Comparison of ENCODE assay signal across 9 cellular contexts in genomic region chr5:96780626-96781025, GRCh38. TPM values are rescaled to one million over a fixed set of nuclear protein-coding genes. Genes with fewer than 3 reads are reported as not detected.
A peak's percentile ranks its signal among the peaks of the same experiment; 100 is the strongest.
DNase-seq lines count a peak whose midpoint lies in the region; ATAC-seq and TF ChIP-seq lines count a peak whose summit lies in the region.
"Had no signal": no experiment of that assay in that cellular context is flagged by ENCODE, and none has a peak within 500 bp of the region (broad histone marks: within the 10 kb centered on the region; RNA-seq: fewer than 3 reads in every experiment).

No MANE protein-coding gene starts in this region.

- H3K9me3 ChIP-seq in esophagus squamous epithelium = no peaks in the 10 kb centered on the region
- no peaks in the 10 kb centered on the region for H3K9me3 ChIP-seq in prostate gland

- ATAC-seq in GM21717 (IDR thresholded peaks at IDR 0.05; ENCODE audit: unreplicated experiment) = no peak

- intact Hi-C loops in esophagus squamous epithelium (cut with DNase I) = no loop called here
- intact Hi-C loops in prostate gland (cut with DNase I) = no loop called here
- intact Hi-C loops in activated T-helper 2 cell treated with anti-CD3 and anti-CD28 coated beads, Interferon-gamma antibody, Interleukin-2, Interleukin-4, amounts not matched to agents 10 μg/mL and 5 μg/mL and 100 μg/mL, durations not matched to agents 14 hours and 24 hours and 36 hours (cut with micrococcal nuclease) = no loop called here

- no peak overlapping the region for H3K27ac Mint-ChIP-seq in activated T-helper 2 cell treated with anti-CD3 and anti-CD28 coated beads, Interferon-gamma antibody, Interleukin-2, Interleukin-4, amounts not matched to agents 10 μg/mL and 5 μg/mL and 100 μg/mL, durations not matched to agents 14 hours and 24 hours and 36 hours
- H3K27ac Mint-ChIP-seq: endodermal cell had no signal

- peak; percentile 71 for DNase-seq in EH (ENCODE audit: low read depth)
- peak; percentile 3 for DNase-seq in RPMI7951 (ENCODE audit: low read depth)
- no peak for DNase-seq in esophagus squamous epithelium (lab: John Stamatoyannopoulos, UW)
- no peak for DNase-seq in prostate gland (ENCODE audit: low spot score)
- no peak for DNase-seq in amniotic stem cell (lab: John Stamatoyannopoulos, UW)
- no peak for DNase-seq in coronary artery (ENCODE audit: low spot score)
- DNase-seq in activated T-helper 2 cell treated with anti-CD3 and anti-CD28 coated beads, Interferon-gamma antibody, Interleukin-2, Interleukin-4, amounts not matched to agents 10 μg/mL and 5 μg/mL and 100 μg/mL, durations not matched to agents 14 hours and 24 hours and 36 hours (ENCODE audit: low spot score) = no peak
- DNase-seq: endodermal cell had no signal

- peaks cover 0 to 34% (median 14%) of the 10 kb centered on the region in 3 donors for H3K4me1 ChIP-seq in esophagus squamous epithelium
- peaks cover 20% of the 10 kb centered on the region for H3K4me1 ChIP-seq in prostate gland (replicated peaks)

- H3K27ac ChIP-seq in esophagus squamous epithelium (peak overlapping the region; percentile 9 to 50 (median 26)), prostate gland (peak overlapping the region; percentile 31 to 47), coronary artery (peak overlapping the region in 1 of 2 donors; percentile 68)

- no peaks in the 10 kb centered on the region for H3K9me3 Mint-ChIP-seq in activated T-helper 2 cell treated with anti-CD3 and anti-CD28 coated beads, Interferon-gamma antibody, Interleukin-2, Interleukin-4, amounts not matched to agents 10 μg/mL and 5 μg/mL and 100 μg/mL, durations not matched to agents 14 hours and 24 hours and 36 hours
- H3K9me3 Mint-ChIP-seq: endodermal cell had no signal

- no peak for TF ChIP-seq CTCF in esophagus squamous epithelium (IDR thresholded peaks at IDR 0.05)
- no peak for TF ChIP-seq CTCF in prostate gland (IDR thresholded peaks at IDR 0.05)
- no peak for TF ChIP-seq CTCF in coronary artery (IDR thresholded peaks at IDR 0.05)

- peaks cover 6% of the 10 kb centered on the region for H3K4me1 Mint-ChIP-seq in activated T-helper 2 cell treated with anti-CD3 and anti-CD28 coated beads, Interferon-gamma antibody, Interleukin-2, Interleukin-4, amounts not matched to agents 10 μg/mL and 5 μg/mL and 100 μg/mL, durations not matched to agents 14 hours and 24 hours and 36 hours (ENCODE audit: low read depth)
- H3K4me1 Mint-ChIP-seq: endodermal cell had no signal

- H3K27me3 Mint-ChIP-seq in activated T-helper 2 cell treated with anti-CD3 and anti-CD28 coated beads, Interferon-gamma antibody, Interleukin-2, Interleukin-4, amounts not matched to agents 10 μg/mL and 5 μg/mL and 100 μg/mL, durations not matched to agents 14 hours and 24 hours and 36 hours (ENCODE audit: low read depth) = no peaks in the 10 kb centered on the region

- peaks cover 84% of the 10 kb centered on the region for H3K36me3 Mint-ChIP-seq in activated T-helper 2 cell treated with anti-CD3 and anti-CD28 coated beads, Interferon-gamma antibody, Interleukin-2, Interleukin-4, amounts not matched to agents 10 μg/mL and 5 μg/mL and 100 μg/mL, durations not matched to agents 14 hours and 24 hours and 36 hours (ENCODE audit: low read depth)

- H3K36me3 ChIP-seq in esophagus squamous epithelium = peaks cover 3 to 89% (median 6%) of the 10 kb centered on the region in 3 donors
- no peaks in the 10 kb centered on the region for H3K36me3 ChIP-seq in prostate gland

- TF ChIP-seq POLR2A in esophagus squamous epithelium (IDR thresholded peaks at IDR 0.05) (no peak), prostate gland (IDR thresholded peaks at IDR 0.05) (no peak)

- H3K27me3 ChIP-seq in esophagus squamous epithelium = no peaks in the 10 kb centered on the region
- H3K27me3 ChIP-seq in prostate gland (replicated peaks; ENCODE audit: insufficient read depth) = no peaks in the 10 kb centered on the region

- H3K4me3 Mint-ChIP-seq in activated T-helper 2 cell treated with anti-CD3 and anti-CD28 coated beads, Interferon-gamma antibody, Interleukin-2, Interleukin-4, amounts not matched to agents 10 μg/mL and 5 μg/mL and 100 μg/mL, durations not matched to agents 14 hours and 24 hours and 36 hours (ENCODE audit: low read depth) = no peak overlapping the region
- H3K4me3 Mint-ChIP-seq: endodermal cell had no signal

- no peak overlapping the region for H3K4me3 ChIP-seq in esophagus squamous epithelium
- no peak overlapping the region for H3K4me3 ChIP-seq in prostate gland
- H3K4me3 ChIP-seq in coronary artery = no peak overlapping the region

RNA-seq across cellular contexts. Expression of gene ERAP1, which starts 27.1 kb away (rescaled TPM):
- 29.9 and 32.7 TPM in 2 replicates for total RNA-seq in RPMI7951 (2014; rRNA removed; shearing (Covaris generic))
- total RNA-seq in esophagus squamous epithelium (10 to 100 TPM; 17.7 to 28.2 (median 20.9) TPM), prostate gland (10 to 100 TPM; 28.1 to 31.7 TPM)
- total RNA-seq in activated T-helper 2 cell treated with anti-CD3 and anti-CD28 coated beads, Interferon-gamma antibody, Interleukin-2, Interleukin-4, amounts not matched to agents 10 μg/mL and 5 μg/mL and 100 μg/mL, durations not matched to agents 14 hours and 24 hours and 36 hours = 99.6 and 108 TPM in 2 replicates

Comparison
In these comparisons a context has a peak if more than half of its experiments do, and no peak if none do; other contexts are left out.
1. DNase-seq: peak in EH (single experiment) and RPMI7951 (single experiment); none in esophagus squamous epithelium (single experiment), prostate gland (single experiment), amniotic stem cell (single experiment), coronary artery (single experiment) and activated T-helper 2 cell treated with anti-CD3 and anti-CD28 coated beads, Interferon-gamma antibody, Interleukin-2, Interleukin-4, amounts not matched to agents 10 μg/mL and 5 μg/mL and 100 μg/mL, durations not matched to agents 14 hours and 24 hours and 36 hours (single experiment).